Comparison of ENCODE assay signal across 7 cellular contexts in genomic region chr2:154446324-154446723, GRCh38.
"Had no signal": no experiment of that assay in that cellular context is flagged by ENCODE, and none has a peak within 500 bp of the region (broad histone marks: within the 10 kb centered on the region; RNA-seq: fewer than 3 reads in every experiment).

No MANE protein-coding gene starts in this region.

- DNase-seq: H7, IMR-90, KG1 had no signal

- H3K4me2 ChIP-seq: GM23338 had no signal

- H3K4me3 ChIP-seq: GM23338, HAP-1, K562 had no signal

- H3K36me3 ChIP-seq: HAP-1 had no signal

- H3K9me3 ChIP-seq: HAP-1 had no signal

- H2AFZ ChIP-seq: GM23338 had no signal

- H3K4me3 Mint-ChIP-seq: GM23338 had no signal

- H3K9me3 Mint-ChIP-seq: GM23338 had no signal

- ATAC-seq: GM23338, HCT116, K562 had no signal

- H3K27ac Mint-ChIP-seq: GM23338 had no signal
